ENCODE assay signal across 13 cellular contexts in the genomic region with DNA sequence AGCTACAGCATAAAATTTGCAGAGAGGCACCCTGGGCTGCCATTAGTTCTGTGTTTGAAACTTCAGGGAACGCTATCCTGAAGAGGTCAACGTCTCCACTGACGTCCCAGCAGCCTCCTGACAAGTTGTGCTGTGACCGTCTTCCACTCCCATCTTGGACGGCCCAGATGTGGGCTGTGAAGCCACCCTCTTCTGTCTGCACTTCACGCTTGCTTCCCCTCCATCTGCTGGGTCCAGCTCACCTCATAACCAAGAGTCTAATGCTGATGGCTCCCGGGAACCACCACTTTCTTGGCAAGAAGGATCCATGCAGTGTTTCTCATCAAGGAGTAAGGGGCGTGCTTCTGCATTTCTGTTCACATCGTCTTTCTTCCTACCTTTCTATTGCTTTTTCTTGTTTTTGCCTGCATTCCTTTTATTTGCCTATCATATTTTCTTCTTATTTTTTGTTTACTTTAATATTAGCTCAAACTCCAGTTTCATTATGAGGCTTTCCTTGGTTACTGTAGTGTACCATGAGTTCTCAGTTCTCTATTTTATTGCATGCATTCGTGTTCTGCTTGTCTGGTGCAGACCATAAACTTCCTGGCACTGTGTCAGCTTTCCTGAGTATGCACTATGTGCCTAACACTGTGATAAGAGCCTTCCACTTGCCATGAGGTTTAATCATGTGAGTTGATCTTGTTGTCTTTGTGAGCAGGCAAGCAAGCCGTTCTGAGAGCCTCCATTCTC.
A peak's percentile ranks its signal among the peaks of the same experiment; 100 is the strongest.
DNase-seq lines count a peak whose midpoint lies in the region; ATAC-seq and TF ChIP-seq lines count a peak whose summit lies in the region.
"Had no signal": no experiment of that assay in that cellular context is flagged by ENCODE, and none has a peak within 500 bp of the region (broad histone marks: within the 10 kb centered on the region; RNA-seq: fewer than 3 reads in every experiment).

No MANE protein-coding gene starts in this region.

- peak overlapping the region; percentile 88 for H3K4me2 ChIP-seq in OCI-LY3 (ENCODE audit: low read length)
- no peak overlapping the region for H3K4me2 ChIP-seq in neuronal stem cell (ENCODE audit: insufficient read depth, low read length, poor library complexity, severe bottlenecking)

- H3K4ac ChIP-seq in neuronal stem cell (ENCODE audit: low read length), result no peak overlapping the region

- ATAC-seq in GM19351 (IDR thresholded peaks at IDR 0.05; ENCODE audit: unreplicated experiment) (peak; percentile 99), HG02970 (IDR thresholded peaks at IDR 0.05; ENCODE audit: low FRiP score, unreplicated experiment) (peak; percentile 93), lower lobe of right lung (no peak)

- TF ChIP-seq CTCF in GM06990 (IDR thresholded peaks at IDR 0.05; ENCODE audit: insufficient read depth, low read length, poor library complexity, severe bottlenecking) (no peak), OCI-LY3 (IDR thresholded peaks at IDR 0.05; ENCODE audit: low read depth, low read length) (no peak), lower lobe of right lung (IDR thresholded peaks at IDR 0.05) (no peak)

- no peak overlapping the region for H2BK15ac ChIP-seq in neuronal stem cell (ENCODE audit: low read length)

- WGBS in neuronal stem cell (ENCODE audit: extremely low coverage in 2 of 2, insufficient read length in 2 of 2, insufficient replicate concordance in 1 of 2), 2 donors, result no CpG with 5 or more reads among the region's 11 CpGs

- peak overlapping the region; percentile 19; the same call in 1 of the 2 replicates for H3K27ac ChIP-seq in OCI-LY3 (ENCODE audit: low read length)
- no peak overlapping the region for H3K27ac ChIP-seq in lower lobe of right lung
- H3K27ac ChIP-seq in neuronal stem cell (replicated peaks; ENCODE audit: low read length), result no peak overlapping the region

- no peak overlapping the region for H2BK120ac ChIP-seq in neuronal stem cell (ENCODE audit: low read depth, low read length)

- peaks cover 19% of the 10 kb centered on the region for H3K4me1 ChIP-seq in OCI-LY3 (ENCODE audit: low read length)
- H3K4me1 ChIP-seq in lower lobe of right lung, result no peaks in the 10 kb centered on the region
- no peaks in the 10 kb centered on the region for H3K4me1 ChIP-seq in neuronal stem cell (ENCODE audit: control insufficient read depth in 2 of 2, insufficient read depth in 1 of 2, low read depth in 1 of 2, low read length in 2 of 2)

- no peaks in the 10 kb centered on the region for H3K79me2 ChIP-seq in OCI-LY3 (ENCODE audit: low read length)

- no peak overlapping the region for H4K8ac ChIP-seq in neuronal stem cell (ENCODE audit: low read depth, low read length)

- H4K91ac ChIP-seq in neuronal stem cell (ENCODE audit: low read depth, low read length, poor library complexity), result no peak overlapping the region

- no peaks in the 10 kb centered on the region for H3K79me1 ChIP-seq in neuronal stem cell (ENCODE audit: low read depth, low read length)

- intact Hi-C loops in lower lobe of right lung (cut with DNase I), result no loop called here

- no peak overlapping the region for H3K23ac ChIP-seq in neuronal stem cell (ENCODE audit: low read depth, low read length, poor library complexity)

- peak; percentile 80 for DNase-seq in GM06990 (ENCODE audit: extremely low read depth, insufficient read length)
- DNase-seq in NCI-H2227 treated with DMSO at 0.1 percent for 48 hours (lab: John Stamatoyannopoulos, UW), result no peak
- no peak for DNase-seq in amniotic stem cell (lab: John Stamatoyannopoulos, UW)
- DNase-seq in lower lobe of right lung, result no peak
- DNase-seq in neuronal stem cell (ENCODE audit: low spot score), result no peak
- DNase-seq: activated CD4-positive, CD25-positive, alpha-beta regulatory T cell treated with anti-CD3 and anti-CD28 coated beads, Interleukin-2, amount 50 U/mL, for 72 hours; AML-193; H9; NCI-H510A; stimulated activated CD4-positive, alpha-beta T cell treated with anti-CD3 and anti-CD28 coated beads, Interleukin-2, amount 100 ng/mL, for 48 hours had no signal

- H2AFZ ChIP-seq in OCI-LY3 (ENCODE audit: low read depth, low read length) (no peak overlapping the region), neuronal stem cell (ENCODE audit: low read length) (no peak overlapping the region)

- H4K20me1 ChIP-seq in OCI-LY3 (ENCODE audit: insufficient read depth, low read length), result no peaks in the 10 kb centered on the region

- no peak overlapping the region for H2BK5ac ChIP-seq in neuronal stem cell (ENCODE audit: low read length)

- no peak overlapping the region for H3K14ac ChIP-seq in neuronal stem cell (ENCODE audit: low read length)

- no peaks in the 10 kb centered on the region for H3K27me3 ChIP-seq in GM06990 (replicated peaks; ENCODE audit: control insufficient read depth, insufficient read depth, low read length)
- peaks cover 10% of the 10 kb centered on the region for H3K27me3 ChIP-seq in OCI-LY3 (ENCODE audit: low read depth, low read length)
- H3K27me3 ChIP-seq in lower lobe of right lung (ENCODE audit: low read depth), result no peaks in the 10 kb centered on the region
- H3K27me3 ChIP-seq in neuronal stem cell (ENCODE audit: control insufficient read depth in 3 of 3, insufficient read depth in 3 of 3, low read depth in 1 of 3, low read length in 3 of 3), result no peaks in the 10 kb centered on the region

- no peak overlapping the region for H3K18ac ChIP-seq in neuronal stem cell (ENCODE audit: low read length)

- no peaks in the 10 kb centered on the region for H3K9me3 ChIP-seq in OCI-LY3 (ENCODE audit: insufficient read depth, low read length)
- no peaks in the 10 kb centered on the region for H3K9me3 ChIP-seq in lower lobe of right lung
- H3K9me3 ChIP-seq in neuronal stem cell (replicated peaks in 1 of 2; ENCODE audit: control insufficient read depth in 2 of 2, insufficient read depth in 1 of 2, low read depth in 1 of 2, low read length in 2 of 2), result no peaks in the 10 kb centered on the region

- H3K9ac ChIP-seq in OCI-LY3 (ENCODE audit: low read length), result no peak overlapping the region
- H3K9ac ChIP-seq in neuronal stem cell (ENCODE audit: low read depth, low read length, poor library complexity), result no peak overlapping the region

- H2AK5ac ChIP-seq in neuronal stem cell (ENCODE audit: low read depth, low read length), result no peak overlapping the region

- H3K36me3 ChIP-seq in GM06990 (ENCODE audit: control insufficient read depth, insufficient read depth, low read length), result no peaks in the 10 kb centered on the region
- H3K36me3 ChIP-seq in OCI-LY3 (replicated peaks; ENCODE audit: low read depth, low read length), result no peaks in the 10 kb centered on the region
- no peaks in the 10 kb centered on the region for H3K36me3 ChIP-seq in lower lobe of right lung
- H3K36me3 ChIP-seq in neuronal stem cell (replicated peaks in 1 of 2; ENCODE audit: control insufficient read depth in 2 of 2, insufficient read depth in 2 of 2, low read length in 2 of 2), result no peaks in the 10 kb centered on the region

- no peak overlapping the region for H2BK12ac ChIP-seq in neuronal stem cell (ENCODE audit: low read length)

- H3K4me3 ChIP-seq in GM06990 (replicated peaks; ENCODE audit: low read depth, low read length) (peak overlapping the region; percentile 41), OCI-LY3 (ENCODE audit: low read length) (peak overlapping the region; percentile 62), lower lobe of right lung (no peak overlapping the region), neuronal stem cell (ENCODE audit: low read length in 2 of 2) (peak overlapping the region in 1 of 2 donors; percentile 58)

Comparison
In these comparisons a context has a peak if more than half of its experiments do, and no peak if none do; other contexts are left out.
1. ATAC-seq: peak in GM19351 (single experiment) and HG02970 (single experiment); none in lower lobe of right lung (0 of 2).